ENCODE assay signal across 13 cellular contexts in the genomic region with DNA sequence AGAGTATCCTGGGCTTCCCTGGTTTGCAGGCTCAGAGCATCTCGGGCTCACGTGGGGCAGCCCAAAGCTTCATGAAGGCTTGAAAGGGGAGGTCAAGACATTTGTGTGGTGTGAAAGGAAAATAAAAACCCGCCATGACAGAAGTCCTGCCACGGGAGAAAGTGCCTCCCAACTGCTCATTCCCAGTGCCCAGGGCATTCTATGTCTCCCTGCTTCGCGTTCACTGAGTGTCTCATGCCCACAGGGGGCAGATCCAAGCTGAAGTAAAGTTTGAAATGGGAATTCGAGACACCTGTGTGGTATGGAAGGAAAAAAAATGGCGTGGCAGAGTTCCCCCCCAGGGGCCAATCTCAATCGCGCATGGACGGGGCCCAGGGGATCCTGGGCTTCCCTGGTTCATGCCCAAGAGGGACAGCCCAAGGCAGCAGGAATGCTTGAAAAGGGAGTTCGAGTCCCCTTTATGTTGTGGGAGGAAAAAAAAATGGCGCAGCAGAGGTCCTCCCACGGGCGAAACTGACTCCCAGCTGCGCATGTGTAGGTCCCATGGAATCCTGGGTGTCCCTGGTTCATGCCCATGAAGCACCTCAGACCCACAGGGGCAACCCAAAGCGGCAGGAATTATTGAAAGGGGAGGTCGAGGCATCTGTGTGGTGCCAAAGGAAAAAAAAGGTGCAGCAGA.
"Had no signal": no experiment of that assay in that cellular context is flagged by ENCODE, and none has a peak within 500 bp of the region (broad histone marks: within the 10 kb centered on the region; RNA-seq: fewer than 3 reads in every experiment).

No MANE protein-coding gene starts in this region.

- H3K4me3 ChIP-seq: adrenal gland, gastroesophageal sphincter, uterus had no signal

- H3K4me1 ChIP-seq: adrenal gland, gastroesophageal sphincter, uterus had no signal

- DNase-seq: activated CD4-positive, alpha-beta T cell treated with anti-CD3 and anti-CD28 coated beads for 4 hours; activated CD8-positive, alpha-beta T cell treated with anti-CD3 and anti-CD28 coated beads, Interleukin-2, amount 10 ng/mL, durations not matched to agents 7 days and 5 days; activated naive CD4-positive, alpha-beta T cell treated with anti-CD3 and anti-CD28 coated beads, Interleukin-2, amount 10 ng/mL, durations not matched to agents 7 days and 5 days; cortex of kidney; effector CD8-positive, alpha-beta T cell; kidney glomerular epithelial cell; stimulated activated CD4-positive, alpha-beta T cell treated with anti-CD3 and anti-CD28 coated beads, Interleukin-2, amount 100 ng/mL, for 24 hours; stimulated activated naive CD4-positive, alpha-beta T cell; T-helper 1 cell had no signal

- H3K27me3 ChIP-seq: adrenal gland, uterus had no signal

- H3K36me3 ChIP-seq: adrenal gland, gastroesophageal sphincter, uterus had no signal

- H3K27ac ChIP-seq: adrenal gland, gastroesophageal sphincter, uterus, VCaP had no signal

- ATAC-seq: activated CD8-positive, alpha-beta T cell treated with anti-CD3 and anti-CD28 coated beads, Interleukin-2, amount 10 ng/mL, durations not matched to agents 7 days and 5 days; gastroesophageal sphincter had no signal

- H3K9me3 ChIP-seq: uterus had no signal
